ENCODE assay signal across 9 cellular contexts in genomic region chr5:38208782-38209378, GRCh38. TPM values are rescaled to one million over a fixed set of nuclear protein-coding genes. Genes with fewer than 3 reads are reported as not detected.
A peak's percentile ranks its signal among the peaks of the same experiment; 100 is the strongest.
DNase-seq lines count a peak whose midpoint lies in the region; ATAC-seq, FAIRE-seq and TF ChIP-seq lines count a peak whose summit lies in the region.
"Had no signal": no experiment of that assay in that cellular context is flagged by ENCODE, and none has a peak within 500 bp of the region (broad histone marks: within the 10 kb centered on the region; RNA-seq: fewer than 3 reads in every experiment).

No MANE protein-coding gene starts in this region.

- no peak for TF ChIP-seq POLR2A in esophagus squamous epithelium (IDR thresholded peaks at IDR 0.05)

- no peak for ATAC-seq in HG02885 (IDR thresholded peaks at IDR 0.05; ENCODE audit: poor library complexity, unreplicated experiment)

- DNase-seq in DMS53 (lab: John Stamatoyannopoulos, UW), result peak; percentile 79
- peak; percentile 34 for DNase-seq in HuH-7.5 (ENCODE audit: low spot score)
- peak; percentile 54 for DNase-seq in RCC 7860 (ENCODE audit: low spot score)
- peak; percentile 17 to 65 for DNase-seq in foreskin fibroblast
- no peak for DNase-seq in smooth muscle cell (lab: John Stamatoyannopoulos, UW; ENCODE audit: unreplicated experiment)
- no peak for DNase-seq in esophagus squamous epithelium (lab: John Stamatoyannopoulos, UW)
- DNase-seq in coronary artery (ENCODE audit: low spot score), result no peak

- H3K4me1 ChIP-seq in smooth muscle cell (ENCODE audit: low read depth) (no peaks in the 10 kb centered on the region), esophagus squamous epithelium (no peaks in the 10 kb centered on the region)

- H3K9me3 ChIP-seq in smooth muscle cell (replicated peaks; ENCODE audit: low read depth) (no peaks in the 10 kb centered on the region), esophagus squamous epithelium (no peaks in the 10 kb centered on the region)

- no peaks in the 10 kb centered on the region for H3F3A ChIP-seq in smooth muscle cell (ENCODE audit: low read depth)

- H4K20me1 ChIP-seq in smooth muscle cell (ENCODE audit: low read depth), result no peaks in the 10 kb centered on the region

- no peak overlapping the region for H3K4me2 ChIP-seq in smooth muscle cell

- no peaks in the 10 kb centered on the region for H3K79me2 ChIP-seq in smooth muscle cell (ENCODE audit: low read depth)

- H3K36me3 ChIP-seq in smooth muscle cell (ENCODE audit: low read depth) (no peaks in the 10 kb centered on the region), esophagus squamous epithelium (no peaks in the 10 kb centered on the region)

- H3K9ac ChIP-seq in smooth muscle cell (ENCODE audit: low read depth), result no peak overlapping the region

- 0% methylated on average over 1 of the region's 1 CpG for WGBS in smooth muscle cell (ENCODE audit: low lambda C conversion rate)
- WGBS in esophagus squamous epithelium, 2 donors, result 0% methylated on average over 1 of the region's 1 CpG

- H3K27me3 ChIP-seq in smooth muscle cell (ENCODE audit: low read depth) (no peaks in the 10 kb centered on the region), esophagus squamous epithelium (peaks cover 0 to 5% (median 0%) of the 10 kb centered on the region in 4 donors)

- no peak overlapping the region for H2AFZ ChIP-seq in smooth muscle cell (ENCODE audit: low read depth)

- TF ChIP-seq CTCF in foreskin fibroblast (IDR thresholded peaks at IDR 0.05; ENCODE audit: low read depth, low read length), result peak; percentile 44
- peak; percentile 68 for TF ChIP-seq CTCF in smooth muscle cell (IDR thresholded peaks at IDR 0.05; ENCODE audit: borderline replicate concordance, insufficient read depth, poor library complexity, severe bottlenecking)
- peak in 2 of 6 experiments; percentile 28 to 43 for TF ChIP-seq CTCF in esophagus squamous epithelium (IDR thresholded peaks at IDR 0.05)
- TF ChIP-seq CTCF in coronary artery (IDR thresholded peaks at IDR 0.05), result no peak

- intact Hi-C loops in esophagus squamous epithelium (cut with DNase I), result no loop called here

- FAIRE-seq in RCC 7860 (lab: Jason Lieb, UNC), result peak; percentile 70

- H3K4me3 ChIP-seq in foreskin fibroblast (ENCODE audit: low read depth in 1 of 2, low read length in 2 of 2), result no peak overlapping the region
- H3K4me3 ChIP-seq in smooth muscle cell, result no peak overlapping the region
- H3K4me3 ChIP-seq in esophagus squamous epithelium, result no peak overlapping the region
- H3K4me3 ChIP-seq in coronary artery, result no peak overlapping the region
- H3K4me3 ChIP-seq: SK-N-MC had no signal

- H3K27ac ChIP-seq in smooth muscle cell (ENCODE audit: low read depth), result no peak overlapping the region
- H3K27ac ChIP-seq in esophagus squamous epithelium, result no peak overlapping the region
- no peak overlapping the region for H3K27ac ChIP-seq in coronary artery
- H3K27ac ChIP-seq: SK-N-MC had no signal

RNA-seq across cellular contexts. Expression of gene EGFLAM, which starts 49.5 kb away (rescaled TPM):
- 103 and 108 TPM in 2 replicates for total RNA-seq in smooth muscle cell
- polyA plus RNA-seq in smooth muscle cell, result 106 and 194 TPM in 2 replicates
- total RNA-seq in esophagus squamous epithelium, result 1 to 10 TPM in 3 of 4 donors, under 1 TPM in 1; 0.38 to 3.3 (median 1.7) TPM

Comparison
In these comparisons a context has a peak if more than half of its experiments do, and no peak if none do; other contexts are left out.
1. DNase-seq: peak in DMS53 (single experiment), HuH-7.5 (single experiment), RCC 7860 (single experiment) and foreskin fibroblast (2 of 2); none in smooth muscle cell (single experiment), esophagus squamous epithelium (single experiment) and coronary artery (single experiment).
2. RNA of gene EGFLAM, which starts 49.5 kb away (total RNA-seq): 103 to 108 TPM in smooth muscle cell; 0.38 to 3.3 TPM in esophagus squamous epithelium; every median in the first group is over 10 times any median in the second.